ENCODE assay signal across 8 cellular contexts in the genomic region with DNA sequence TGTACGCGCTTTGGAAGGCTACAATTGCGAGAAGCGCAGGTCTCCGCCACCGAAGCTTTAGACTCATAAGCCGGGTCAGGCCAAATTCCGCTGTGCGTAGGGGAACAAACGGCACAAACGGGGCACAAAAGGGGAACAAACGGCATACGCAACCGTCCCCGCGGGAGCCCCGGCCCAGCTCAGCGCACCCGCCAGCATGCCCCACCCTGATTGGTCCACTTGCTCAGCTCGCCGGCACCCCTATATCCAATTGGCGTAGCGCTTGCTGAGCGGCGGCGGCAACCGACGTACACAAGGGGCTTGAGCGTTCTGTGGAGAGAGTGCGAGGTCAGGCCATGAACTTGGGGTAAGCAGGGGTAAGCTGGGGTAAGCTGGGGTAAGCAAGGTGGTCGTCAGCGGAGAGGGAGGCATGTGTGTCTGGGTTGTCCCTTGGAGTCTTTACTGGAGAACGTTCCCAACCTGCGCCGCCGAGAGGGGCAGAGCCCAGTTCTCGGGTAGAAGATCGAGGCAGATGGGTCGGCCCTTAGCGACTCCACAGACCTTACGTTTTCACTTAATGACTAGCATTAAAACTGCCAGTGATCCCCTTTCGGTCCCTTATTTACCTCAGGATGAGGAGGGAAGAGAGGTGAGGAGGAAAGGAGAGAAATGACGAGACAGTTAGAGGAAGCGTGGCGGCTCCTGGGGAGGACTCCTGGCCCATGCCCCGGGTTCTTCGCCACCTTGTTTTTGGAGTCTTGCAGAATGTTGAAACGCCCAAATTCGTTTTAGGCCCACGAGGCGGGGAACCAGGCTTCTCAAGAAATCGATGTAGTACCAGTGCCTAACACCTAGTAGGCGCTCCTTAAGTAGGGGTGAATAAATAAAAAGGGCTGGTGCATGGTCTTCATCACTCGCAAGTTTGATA. TPM values are rescaled to one million over a fixed set of nuclear protein-coding genes. Genes with fewer than 3 reads are reported as not detected.
DNase-seq lines count a peak whose midpoint lies in the region; ATAC-seq, FAIRE-seq and TF ChIP-seq lines count a peak whose summit lies in the region.

A gene (plus strand): TSS at position 268 of the 907 bp plus-strand sequence. CDS start 68 bp downstream, at position 336.

- H3K27me3 ChIP-seq in keratinocyte (ENCODE audit: control insufficient read depth, extremely low read depth, insufficient read depth, low read length) = no peaks in the 10 kb centered on the region

- H3K9me3 ChIP-seq in keratinocyte (ENCODE audit: control insufficient read depth, low read depth, low read length) = no peaks in the 10 kb centered on the region

- no peaks in the 10 kb centered on the region for H4K20me1 ChIP-seq in keratinocyte (ENCODE audit: control insufficient read depth, extremely low read depth, insufficient read depth, low read length)

- H3K4me2 ChIP-seq in keratinocyte (ENCODE audit: control insufficient read depth, extremely low read depth, insufficient read depth, low read depth, low read length) = peak within 1 kb of the TSS; percentile 99

- TF ChIP-seq CTCF in keratinocyte (optimal IDR thresholded peaks at IDR 0.05 in 1 of 3, IDR thresholded peaks at IDR 0.05 in 1 of 3, conservative IDR thresholded peaks at IDR 0.05 in 1 of 3; ENCODE audit: extremely low read depth in 1 of 3, insufficient read depth in 2 of 3, low read length in 3 of 3) = peak; percentile 51 to 81 (median 74)

- peak within 1 kb of the TSS; percentile 99 for H3K27ac ChIP-seq in keratinocyte (ENCODE audit: control insufficient read depth, insufficient read depth, low read length)

- peak within 1 kb of the TSS; percentile 85 to 100 (median 100) for H3K4me3 ChIP-seq in keratinocyte (ENCODE audit: control insufficient read depth in 2 of 3, extremely low read depth in 1 of 3, insufficient read depth in 2 of 3, low read depth in 1 of 3, low read length in 3 of 3)

- peak within 1 kb of the TSS; percentile 99 for H3K9ac ChIP-seq in keratinocyte (ENCODE audit: control insufficient read depth, extremely low read depth, insufficient read depth, low read length)

- peak within 1 kb of the TSS; percentile 100 for H2AFZ ChIP-seq in keratinocyte (ENCODE audit: control insufficient read depth, low read length)

- peak; percentile 100 for ATAC-seq in GM19035 (IDR thresholded peaks at IDR 0.05; ENCODE audit: unreplicated experiment)
- ATAC-seq in HG03354 (IDR thresholded peaks at IDR 0.05; ENCODE audit: poor library complexity, severe bottlenecking, unreplicated experiment) = peak; percentile 100
- peak; percentile 99 to 100 for ATAC-seq in activated CD4-positive, CD25-positive, alpha-beta regulatory T cell treated with anti-CD3 and anti-CD28 coated beads, Interleukin-2, amount 50 U/mL, for 24 hours

- peaks cover 23% of the 10 kb centered on the region for H3K79me2 ChIP-seq in keratinocyte (ENCODE audit: control insufficient read depth, insufficient read depth, low read length)

- dilution Hi-C loops in keratinocyte (cut with MboI; ENCODE audit: extremely low pct_ligation_motif_present, low sequenced_read_pairs) = no loop called here

- H3K36me3 ChIP-seq in keratinocyte (ENCODE audit: control insufficient read depth in 2 of 2, extremely low read depth in 1 of 2, insufficient read depth in 2 of 2, low read length in 2 of 2) = no peaks in the 10 kb centered on the region

- DNase-seq in AML-193 (lab: John Stamatoyannopoulos, UW) (peak; percentile 96), NCI-H446 (lab: John Stamatoyannopoulos, UW) (peak; percentile 66 to 86), cerebellar cortex (ENCODE audit: low spot score) (peak; percentile 94), keratinocyte (ENCODE audit: low read depth, low spot score) (no peak)
- DNase-seq in stimulated activated CD4-positive, alpha-beta T cell treated with anti-CD3 and anti-CD28 coated beads, Interleukin-15, amount 100 ng/mL, for 1 hour (ENCODE audit: low read depth in 1 of 2, low spot score in 1 of 2) = peak; percentile 85 to 87

- H3K9me1 ChIP-seq in keratinocyte (ENCODE audit: control insufficient read depth, extremely low read depth, insufficient read depth, low read length) = no peaks in the 10 kb centered on the region

- H3K4me1 ChIP-seq in keratinocyte (ENCODE audit: control insufficient read depth, extremely low read depth, insufficient read depth, low read length) = peaks cover 6% of the 10 kb centered on the region

- peak; percentile 80 for FAIRE-seq in keratinocyte (lab: Jason Lieb, UNC)

RNA-seq across cellular contexts. Expression of the gene that starts here (rescaled TPM):
- 5.1 to 11.3 TPM (median 8.0 TPM) in 3 replicates for polyA plus RNA-seq in keratinocyte
- 23.5 TPM for polyA plus RNA-seq in keratinocyte (2011; ENCODE audit: low read depth)
- polyA plus RNA-seq in keratinocyte (2011; cell fraction: cytosol; rRNA removed) = 2.7 and 5.3 TPM in 2 replicates
- 21.9 and 27.5 TPM in 2 replicates for polyA plus RNA-seq in keratinocyte (2011; cell fraction: nucleus; rRNA removed)
- polyA plus RNA-seq in keratinocyte (2012; ENCODE audit: low replicate concordance) = 5.3 and 7.2 TPM in 2 replicates
- 6.5 to 22.7 TPM (median 11.3 TPM) in 3 replicates for polyA minus RNA-seq in keratinocyte
- polyA minus RNA-seq in keratinocyte (2011; cell fraction: cytosol; rRNA and poly(A)+ RNA removed) = 15.3 TPM
- 15.1 and 36.1 TPM in 2 replicates for polyA minus RNA-seq in keratinocyte (2011; cell fraction: nucleus; rRNA and poly(A)+ RNA removed)
